Comparison of ENCODE assay signal across 12 cellular contexts in the genomic region with DNA sequence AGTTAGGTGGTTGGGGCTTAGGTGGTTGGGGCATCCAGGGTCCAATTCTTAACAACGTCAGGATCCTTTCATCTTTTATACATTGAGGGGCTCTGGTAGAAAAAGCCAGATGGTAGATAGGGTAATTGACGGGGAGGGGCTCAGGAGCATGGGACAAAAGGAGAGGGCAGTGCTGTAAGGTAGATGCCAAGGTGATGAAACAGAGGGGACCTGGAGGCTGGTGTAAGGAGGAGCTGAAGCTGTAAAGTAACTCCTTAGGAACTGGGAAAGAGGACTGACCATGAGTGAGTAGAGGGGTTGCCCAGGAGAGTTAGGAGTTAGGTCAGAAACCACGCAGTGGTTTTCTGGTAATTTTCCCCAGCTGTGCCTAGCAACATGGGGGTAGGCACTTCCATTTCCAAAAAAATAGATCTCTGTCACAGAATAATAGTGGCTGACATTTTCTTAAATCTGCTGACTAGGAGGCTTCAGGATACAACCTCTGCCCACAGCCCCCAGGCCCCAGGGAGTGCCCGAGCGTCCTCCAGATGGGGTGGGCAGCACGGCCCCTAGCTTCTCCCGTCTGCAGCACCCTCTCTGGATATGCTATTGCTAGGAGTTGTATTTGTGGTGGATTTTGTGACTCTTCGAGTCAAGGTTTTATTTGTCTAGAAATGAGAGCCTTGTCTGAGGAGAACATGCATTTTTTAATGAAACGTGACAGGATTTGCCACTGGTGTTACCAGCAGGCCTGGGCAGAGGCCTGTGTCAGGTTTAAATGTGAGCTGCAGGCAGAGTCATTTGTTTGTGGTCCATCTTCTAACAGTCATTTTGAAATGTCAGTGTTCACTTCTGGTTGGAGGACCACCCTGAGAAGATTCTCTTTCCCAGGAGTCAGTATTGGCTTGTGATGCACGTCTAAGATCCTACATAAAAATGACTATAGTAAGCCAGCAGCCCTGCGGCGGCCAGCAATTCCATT. TPM values are rescaled to one million over a fixed set of nuclear protein-coding genes. Genes with fewer than 3 reads are reported as not detected.
A peak's percentile ranks its signal among the peaks of the same experiment; 100 is the strongest.
DNase-seq lines count a peak whose midpoint lies in the region; ATAC-seq and TF ChIP-seq lines count a peak whose summit lies in the region.
"Had no signal": no experiment of that assay in that cellular context is flagged by ENCODE, and none has a peak within 500 bp of the region (broad histone marks: within the 10 kb centered on the region; RNA-seq: fewer than 3 reads in every experiment).

No MANE protein-coding gene starts in this region.

- 0 out of 2 replicates have a peak overlapping the region, but pooled peaks have one; percentile 18 for H3K9ac ChIP-seq in BLaER1

- H3K27me3 ChIP-seq in BLaER1, result no peaks in the 10 kb centered on the region
- H3K27me3 ChIP-seq: SJCRH30 had no signal

- POLR2A ChIA-PET in T-cell (lab: Charles Lee), result no interaction called here

- H3K36me3 Mint-ChIP-seq in brain (peaks cover 21% of the 10 kb centered on the region), T-cell (peaks cover 2% of the 10 kb centered on the region)

- peak overlapping the region; percentile 8; the same call in 1 of the 2 replicates for H3K4me2 ChIP-seq in BLaER1

- CTCF ChIA-PET in T-cell (lab: Charles Lee), result no interaction called here

- DNase-seq in T-cell (no peak), activated gamma-delta T cell (lab: John Stamatoyannopoulos, UW) (no peak)
- DNase-seq: KBM-7, left ventricle myocardium inferior had no signal

- H4K20me1 ChIP-seq in BLaER1, result peaks cover 68% of the 10 kb centered on the region

- ATAC-seq in GM18870 (IDR thresholded peaks at IDR 0.05; ENCODE audit: unreplicated experiment) (peak; percentile 17), HG02981 (IDR thresholded peaks at IDR 0.05; ENCODE audit: unreplicated experiment) (peak; percentile 22), HG03108 (IDR thresholded peaks at IDR 0.05; ENCODE audit: unreplicated experiment) (no peak), T-cell (replicated peaks in 1 of 4) (no peak), HG02973 (IDR thresholded peaks at IDR 0.05; ENCODE audit: unreplicated experiment) (no peak)

- peaks cover 11% of the 10 kb centered on the region; the same call in 1 of the 2 replicates for H3K36me3 ChIP-seq in BLaER1
- H3K36me3 ChIP-seq: left ventricle myocardium inferior, SJCRH30 had no signal

- H3K4me1 Mint-ChIP-seq in brain, result peaks cover 80% of the 10 kb centered on the region
- peaks cover 47 to 63% (median 53%) of the 10 kb centered on the region in 3 donors for H3K4me1 Mint-ChIP-seq in T-cell

- H3K4me3 Mint-ChIP-seq in brain (no peak overlapping the region), T-cell (no peak overlapping the region)
- H3K4me3 Mint-ChIP-seq: B cell had no signal

- H3K9me3 Mint-ChIP-seq in brain (peaks cover 3 to 15% (median 4%) of the 10 kb centered on the region in 5 experiments), T-cell (no peaks in the 10 kb centered on the region)

- no peak for TF ChIP-seq CTCF in brain (conservative IDR thresholded peaks at IDR 0.05)

- no peak overlapping the region for H3K27ac ChIP-seq in BLaER1
- H3K27ac ChIP-seq: left ventricle myocardium inferior, SJCRH30 had no signal

- H3K9me3 ChIP-seq in BLaER1, result peaks cover 3% of the 10 kb centered on the region; the same call in 1 of the 2 replicates
- H3K9me3 ChIP-seq: left ventricle myocardium inferior had no signal

- peaks cover 12% of the 10 kb centered on the region for H3K4me1 ChIP-seq in BLaER1

- H3K27ac Mint-ChIP-seq in brain (peak overlapping the region in 3 of 5 experiments; percentile 45 to 67 (median 51)), T-cell (peak overlapping the region in 1 of 2 donors; percentile 23)
- H3K27ac Mint-ChIP-seq: B cell had no signal

- H3K27me3 Mint-ChIP-seq in brain, result no peaks in the 10 kb centered on the region
- H3K27me3 Mint-ChIP-seq in T-cell, result no peaks in the 10 kb centered on the region
- H3K27me3 Mint-ChIP-seq: B cell had no signal

- H3K4me3 ChIP-seq in BLaER1, result no peak overlapping the region
- H3K4me3 ChIP-seq: left ventricle myocardium inferior, SJCRH30 had no signal

RNA-seq across cellular contexts. Expression of a gene that starts 44.6 kb away (rescaled TPM):
- polyA plus RNA-seq in brain (ENCODE audit: insufficient read depth, low read depth, low replicate concordance), result 24.9 TPM
- 10 to 100 TPM; 62.9 to 85.1 (median 76.1) TPM for total RNA-seq in T-cell

Comparison
In these comparisons a context has a peak if more than half of its experiments do, and no peak if none do; other contexts are left out.
1. ATAC-seq: peak in GM18870 (single experiment) and HG02981 (single experiment); none in HG03108 (single experiment), T-cell (0 of 4) and HG02973 (single experiment).